Comparison of ENCODE assay signal across 38 cellular contexts in genomic region chr16:86228713-86229112, GRCh38.
"Had no signal": no experiment of that assay in that cellular context is flagged by ENCODE, and none has a peak within 500 bp of the region (broad histone marks: within the 10 kb centered on the region; RNA-seq: fewer than 3 reads in every experiment).

No MANE protein-coding gene starts in this region.

- H3K36me3 ChIP-seq: adrenal gland, ascending aorta, brain microvascular endothelial cell, breast epithelium, cardiac muscle cell had no signal

- H3K4me1 Mint-ChIP-seq: activated naive CD4-positive, alpha-beta T cell treated with anti-CD3 and anti-CD28 coated beads, Interleukin-2, amount 10 ng/mL, durations not matched to agents 7 days and 5 days; activated naive CD4-positive, alpha-beta T cell treated with anti-CD3 and anti-CD28 coated beads, Interleukin-2, amount 50 U/mL, for 24 hours; activated naive CD8-positive, alpha-beta T cell treated with anti-CD3 and anti-CD28 coated beads for 36 hours; activated naive CD8-positive, alpha-beta T cell treated with anti-CD3 and anti-CD28 coated beads, Interleukin-2, amount 10 ng/mL, durations not matched to agents 7 days and 5 days; activated naive CD8-positive, alpha-beta T cell treated with anti-CD3 and anti-CD28 coated beads, Interleukin-2, amount 50 U/mL, for 24 hours; activated T-helper 17 cell treated with anti-CD3 and anti-CD28 coated beads, Interleukin-2, amount 50 U/mL, for 72 hours; brain; central memory CD8-positive, alpha-beta T cell had no signal

- H3K4me3 ChIP-seq: adrenal gland, ascending aorta, body of pancreas, breast epithelium, cardiac muscle cell had no signal

- H3K36me3 Mint-ChIP-seq: activated naive CD4-positive, alpha-beta T cell treated with anti-CD3 and anti-CD28 coated beads, Interleukin-2, amount 10 ng/mL, durations not matched to agents 7 days and 5 days; activated naive CD4-positive, alpha-beta T cell treated with anti-CD3 and anti-CD28 coated beads, Interleukin-2, amount 50 U/mL, for 24 hours; activated naive CD8-positive, alpha-beta T cell; activated naive CD8-positive, alpha-beta T cell treated with anti-CD3 and anti-CD28 coated beads for 36 hours; activated naive CD8-positive, alpha-beta T cell treated with anti-CD3 and anti-CD28 coated beads, Interleukin-2, amount 10 ng/mL, durations not matched to agents 7 days and 5 days; brain had no signal

- H3K27ac ChIP-seq: adrenal gland, ascending aorta, body of pancreas, brain microvascular endothelial cell, breast epithelium, cardiac muscle cell had no signal

- ATAC-seq: activated naive CD4-positive, alpha-beta T cell treated with anti-CD3 and anti-CD28 coated beads, Interleukin-2, amount 50 U/mL, for 72 hours; activated naive CD8-positive, alpha-beta T cell treated with anti-CD3 and anti-CD28 coated beads, Interleukin-2, amount 50 U/mL, for 24 hours; activated T-cell treated with anti-CD3 and anti-CD28 coated beads, Interleukin-2, amount 50 U/mL, for 4 hours; activated T-cell treated with anti-CD3 and anti-CD28 coated beads, Interleukin-2, amount 50 U/mL, for 72 hours; activated T-helper 17 cell treated with anti-CD3 and anti-CD28 coated beads, Interleukin-2, amount 50 U/mL, for 72 hours; body of pancreas had no signal

- H3K4me1 ChIP-seq: adrenal gland, ascending aorta, body of pancreas, breast epithelium had no signal

- H3K4me3 Mint-ChIP-seq: activated naive CD4-positive, alpha-beta T cell treated with anti-CD3 and anti-CD28 coated beads for 36 hours; activated naive CD4-positive, alpha-beta T cell treated with anti-CD3 and anti-CD28 coated beads, Interleukin-2, amount 10 ng/mL, durations not matched to agents 7 days and 5 days; activated naive CD4-positive, alpha-beta T cell treated with anti-CD3 and anti-CD28 coated beads, Interleukin-2, amount 50 U/mL, for 24 hours; activated naive CD8-positive, alpha-beta T cell; activated naive CD8-positive, alpha-beta T cell treated with anti-CD3 and anti-CD28 coated beads for 36 hours; activated naive CD8-positive, alpha-beta T cell treated with anti-CD3 and anti-CD28 coated beads, Interleukin-2, amount 10 ng/mL, durations not matched to agents 7 days and 5 days; activated naive CD8-positive, alpha-beta T cell treated with anti-CD3 and anti-CD28 coated beads, Interleukin-2, amount 50 U/mL, for 24 hours; activated T-cell treated with anti-CD3 and anti-CD28 coated beads, Interleukin-2, amount 50 U/mL, for 24 hours; activated T-cell treated with anti-CD3 and anti-CD28 coated beads, Interleukin-2, amount 50 U/mL, for 4 hours; activated T-cell treated with anti-CD3 and anti-CD28 coated beads, Interleukin-2, amount 50 U/mL, for 72 hours; activated T-helper 1 cell treated with anti-CD3 and anti-CD28 coated beads, Interleukin-12 subunit alpha, Interleukin-12 subunit beta, Interleukin-2, Interleukin-4 antibody, amounts not matched to agents 30 ng/mL and 10 ng/mL and 1 ng/mL, durations not matched to agents 14 hours and 24 hours and 36 hours; activated T-helper 17 cell treated with anti-CD3 and anti-CD28 coated beads, Interleukin-2, amount 50 U/mL, for 72 hours; brain; central memory CD8-positive, alpha-beta T cell had no signal

- H3K9me3 Mint-ChIP-seq: activated naive CD4-positive, alpha-beta T cell treated with anti-CD3 and anti-CD28 coated beads for 36 hours; activated naive CD4-positive, alpha-beta T cell treated with anti-CD3 and anti-CD28 coated beads, Interleukin-2, amount 10 ng/mL, durations not matched to agents 7 days and 5 days; activated naive CD4-positive, alpha-beta T cell treated with anti-CD3 and anti-CD28 coated beads, Interleukin-2, amount 50 U/mL, for 24 hours; activated naive CD8-positive, alpha-beta T cell treated with anti-CD3 and anti-CD28 coated beads for 36 hours; activated naive CD8-positive, alpha-beta T cell treated with anti-CD3 and anti-CD28 coated beads, Interleukin-2, amount 10 ng/mL, durations not matched to agents 7 days and 5 days; activated T-cell treated with anti-CD3 and anti-CD28 coated beads, Interleukin-2, amount 50 U/mL, for 24 hours; activated T-cell treated with anti-CD3 and anti-CD28 coated beads, Interleukin-2, amount 50 U/mL, for 72 hours; activated T-helper 17 cell treated with anti-CD3 and anti-CD28 coated beads, Interleukin-2, amount 50 U/mL, for 72 hours; activated T-helper 2 cell treated with anti-CD3 and anti-CD28 coated beads, Interferon-gamma antibody, Interleukin-2, Interleukin-4, amounts not matched to agents 10 μg/mL and 5 μg/mL and 100 μg/mL, durations not matched to agents 14 hours and 24 hours and 36 hours; central memory CD8-positive, alpha-beta T cell had no signal

- H3K27me3 ChIP-seq: ascending aorta, body of pancreas, cardiac muscle cell had no signal

- H3K27ac Mint-ChIP-seq: activated naive CD4-positive, alpha-beta T cell treated with anti-CD3 and anti-CD28 coated beads for 36 hours; activated naive CD4-positive, alpha-beta T cell treated with anti-CD3 and anti-CD28 coated beads, Interleukin-2, amount 10 ng/mL, durations not matched to agents 7 days and 5 days; activated naive CD4-positive, alpha-beta T cell treated with anti-CD3 and anti-CD28 coated beads, Interleukin-2, amount 50 U/mL, for 24 hours; activated naive CD4-positive, alpha-beta T cell treated with anti-CD3 and anti-CD28 coated beads, Interleukin-2, amount 50 U/mL, for 72 hours; activated naive CD8-positive, alpha-beta T cell; activated naive CD8-positive, alpha-beta T cell treated with anti-CD3 and anti-CD28 coated beads for 36 hours; activated naive CD8-positive, alpha-beta T cell treated with anti-CD3 and anti-CD28 coated beads, Interleukin-2, amount 10 ng/mL, durations not matched to agents 7 days and 5 days; activated naive CD8-positive, alpha-beta T cell treated with anti-CD3 and anti-CD28 coated beads, Interleukin-2, amount 50 U/mL, for 24 hours; activated T-cell treated with anti-CD3 and anti-CD28 coated beads, Interleukin-2, amount 50 U/mL, for 24 hours; activated T-cell treated with anti-CD3 and anti-CD28 coated beads, Interleukin-2, amount 50 U/mL, for 72 hours; activated T-helper 1 cell treated with anti-CD3 and anti-CD28 coated beads, Interleukin-12 subunit alpha, Interleukin-12 subunit beta, Interleukin-2, Interleukin-4 antibody, amounts not matched to agents 30 ng/mL and 10 ng/mL and 1 ng/mL, durations not matched to agents 14 hours and 24 hours and 36 hours; activated T-helper 17 cell treated with anti-CD3 and anti-CD28 coated beads, Interleukin-2, amount 50 U/mL, for 72 hours; activated T-helper 2 cell treated with anti-CD3 and anti-CD28 coated beads, Interferon-gamma antibody, Interleukin-2, Interleukin-4, amounts not matched to agents 10 μg/mL and 5 μg/mL and 100 μg/mL, durations not matched to agents 14 hours and 24 hours and 36 hours; brain had no signal

- DNase-seq: activated effector memory CD4-positive, alpha-beta T cell treated with anti-CD3 and anti-CD28 coated beads, Interleukin-2, amount 50 U/mL, for 16 hours; activated effector memory CD4-positive, alpha-beta T cell treated with Interleukin-2 at 50 U/mL for 16 hours; activated gamma-delta T cell; activated gamma-delta T cell treated with Interleukin-2 at 50 U/mL for 16 hours; activated naive CD4-positive, alpha-beta T cell; activated naive CD4-positive, alpha-beta T cell treated with anti-CD3 and anti-CD28 coated beads for 36 hours; activated naive CD4-positive, alpha-beta T cell treated with anti-CD3 and anti-CD28 coated beads, Interleukin-2, amount 10 ng/mL, durations not matched to agents 7 days and 5 days; activated naive CD4-positive, alpha-beta T cell treated with anti-CD3 and anti-CD28 coated beads, Interleukin-2, amount 50 U/mL, for 16 hours; activated naive CD4-positive, alpha-beta T cell treated with Interleukin-2 at 50 U/mL for 16 hours; activated naive CD8-positive, alpha-beta T cell treated with anti-CD3 and anti-CD28 coated beads for 36 hours; activated naive CD8-positive, alpha-beta T cell treated with anti-CD3 and anti-CD28 coated beads, Interleukin-2, amount 10 ng/mL, durations not matched to agents 7 days and 5 days; activated naive CD8-positive, alpha-beta T cell treated with anti-CD3 and anti-CD28 coated beads, Interleukin-2, amount 50 U/mL, for 24 hours; activated T-cell treated with anti-CD3 and anti-CD28 coated beads for 4 hours; activated T-cell treated with anti-CD3 and anti-CD28 coated beads, Interleukin-2, amount 50 U/mL, for 1 hour; activated T-cell treated with anti-CD3 and anti-CD28 coated beads, Interleukin-2, amount 50 U/mL, for 24 hours; activated T-cell treated with anti-CD3 and anti-CD28 coated beads, Interleukin-2, amount 50 U/mL, for 4 hours; activated T-cell treated with anti-CD3 and anti-CD28 coated beads, Interleukin-2, amount 50 U/mL, for 48 hours; activated T-cell treated with anti-CD3 and anti-CD28 coated beads, Interleukin-2, amount 50 U/mL, for 72 hours; adrenal gland; amniotic stem cell; amygdala; anterior cingulate cortex; brain microvascular endothelial cell; caudate nucleus; central memory CD4-positive, alpha-beta T cell; cerebellar nuclear complex had no signal

- H3K9me3 ChIP-seq: adrenal gland, ascending aorta, body of pancreas, breast epithelium had no signal
